Comparison of ENCODE assay signal across 1 cellular context in the genomic region with DNA sequence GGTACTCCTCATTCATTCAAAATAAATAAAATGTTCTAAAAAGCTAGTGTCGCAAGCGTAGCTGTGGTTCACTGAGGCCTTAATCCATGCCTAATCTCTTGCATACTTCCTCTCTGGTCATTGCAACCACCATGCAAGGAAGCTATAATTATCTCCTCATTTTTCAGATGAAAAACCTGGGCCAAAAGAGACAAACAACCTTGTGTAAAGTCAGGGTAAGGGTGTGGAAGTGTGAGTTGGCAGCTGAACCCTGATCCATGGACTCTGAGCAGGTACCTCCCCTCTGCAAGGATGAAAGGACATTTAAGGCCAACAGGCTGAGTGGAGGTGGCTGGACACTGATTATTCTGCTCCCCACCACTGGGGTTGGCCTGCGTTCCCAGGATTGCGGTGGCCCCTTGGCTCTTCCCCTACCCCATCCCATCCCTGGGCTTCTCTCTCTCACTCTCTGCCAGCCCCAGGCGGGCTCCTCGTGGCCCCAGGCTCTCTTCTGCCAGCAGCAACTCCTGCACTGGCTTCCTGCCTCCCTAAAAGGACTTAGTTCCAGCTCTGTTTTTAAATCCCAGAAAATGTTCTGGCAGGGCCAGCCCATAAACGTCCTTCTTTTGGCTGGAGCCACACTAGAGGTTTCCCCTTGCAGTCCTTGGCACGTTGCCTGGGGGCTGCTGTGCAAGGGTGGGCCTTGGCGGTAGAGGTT.
A peak's percentile ranks its signal among the peaks of the same experiment; 100 is the strongest.
TF ChIP-seq lines count a peak whose summit lies in the region.

No MANE protein-coding gene starts in this region.

TF ChIP-seq in liver, 16 proteins besides CTCF, POLR2A, EP300 and RAD21 (continued from another document):
- TF ChIP-seq, protein P1, sequence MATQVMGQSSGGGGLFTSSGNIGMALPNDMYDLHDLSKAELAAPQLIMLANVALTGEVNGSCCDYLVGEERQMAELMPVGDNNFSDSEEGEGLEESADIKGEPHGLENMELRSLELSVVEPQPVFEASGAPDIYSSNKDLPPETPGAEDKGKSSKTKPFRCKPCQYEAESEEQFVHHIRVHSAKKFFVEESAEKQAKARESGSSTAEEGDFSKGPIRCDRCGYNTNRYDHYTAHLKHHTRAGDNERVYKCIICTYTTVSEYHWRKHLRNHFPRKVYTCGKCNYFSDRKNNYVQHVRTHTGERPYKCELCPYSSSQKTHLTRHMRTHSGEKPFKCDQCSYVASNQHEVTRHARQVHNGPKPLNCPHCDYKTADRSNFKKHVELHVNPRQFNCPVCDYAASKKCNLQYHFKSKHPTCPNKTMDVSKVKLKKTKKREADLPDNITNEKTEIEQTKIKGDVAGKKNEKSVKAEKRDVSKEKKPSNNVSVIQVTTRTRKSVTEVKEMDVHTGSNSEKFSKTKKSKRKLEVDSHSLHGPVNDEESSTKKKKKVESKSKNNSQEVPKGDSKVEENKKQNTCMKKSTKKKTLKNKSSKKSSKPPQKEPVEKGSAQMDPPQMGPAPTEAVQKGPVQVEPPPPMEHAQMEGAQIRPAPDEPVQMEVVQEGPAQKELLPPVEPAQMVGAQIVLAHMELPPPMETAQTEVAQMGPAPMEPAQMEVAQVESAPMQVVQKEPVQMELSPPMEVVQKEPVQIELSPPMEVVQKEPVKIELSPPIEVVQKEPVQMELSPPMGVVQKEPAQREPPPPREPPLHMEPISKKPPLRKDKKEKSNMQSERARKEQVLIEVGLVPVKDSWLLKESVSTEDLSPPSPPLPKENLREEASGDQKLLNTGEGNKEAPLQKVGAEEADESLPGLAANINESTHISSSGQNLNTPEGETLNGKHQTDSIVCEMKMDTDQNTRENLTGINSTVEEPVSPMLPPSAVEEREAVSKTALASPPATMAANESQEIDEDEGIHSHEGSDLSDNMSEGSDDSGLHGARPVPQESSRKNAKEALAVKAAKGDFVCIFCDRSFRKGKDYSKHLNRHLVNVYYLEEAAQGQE (IDR thresholded peaks at IDR 0.05), result peak; percentile 52
- peak; percentile 50 for TF ChIP-seq ATF3 (IDR thresholded peaks at IDR 0.05)
- TF ChIP-seq SP1 (IDR thresholded peaks at IDR 0.05), result peak; percentile 94
